Comparison of ENCODE assay signal across 23 cellular contexts in the genomic region with DNA sequence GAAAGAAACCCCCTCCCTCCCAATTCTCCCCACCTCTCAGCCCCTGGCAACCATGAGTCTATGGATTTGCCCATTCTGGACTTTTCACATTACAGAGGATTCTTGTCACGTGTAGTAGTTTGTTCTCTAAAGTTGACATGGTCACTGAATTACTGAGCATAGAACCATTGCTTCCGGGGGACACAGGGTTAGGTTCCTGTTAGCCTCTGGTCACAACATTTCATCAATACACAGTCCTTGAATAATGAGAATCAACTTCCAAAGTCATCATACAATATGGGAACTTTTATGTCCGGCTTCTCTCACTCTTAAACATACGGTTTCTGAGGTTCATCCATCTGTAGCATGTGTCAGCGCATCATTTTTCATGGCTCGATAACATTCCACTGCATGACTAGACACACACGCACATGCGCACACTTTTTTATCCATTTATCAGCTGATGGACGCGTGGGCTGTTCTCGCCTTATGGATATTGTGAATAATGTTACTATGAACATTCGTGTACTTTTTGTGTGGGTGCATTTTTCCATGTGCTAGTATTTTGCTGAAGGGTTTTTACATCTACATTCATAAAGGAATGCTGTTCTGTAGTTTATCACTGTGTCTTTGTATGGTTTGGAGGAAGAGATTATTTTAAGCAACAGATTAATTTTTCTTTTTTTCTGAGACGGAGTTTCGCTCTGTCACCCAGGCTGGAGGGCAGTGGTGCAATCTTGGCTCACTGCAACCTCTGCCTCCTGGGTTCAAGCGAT. TPM values are rescaled to one million over a fixed set of nuclear protein-coding genes. Genes with fewer than 3 reads are reported as not detected.
DNase-seq lines count a peak whose midpoint lies in the region; ATAC-seq, FAIRE-seq and TF ChIP-seq lines count a peak whose summit lies in the region.
"Had no signal": no experiment of that assay in that cellular context is flagged by ENCODE, and none has a peak within 500 bp of the region (broad histone marks: within the 10 kb centered on the region; RNA-seq: fewer than 3 reads in every experiment).

No MANE protein-coding gene starts in this region.

- H3K9me3 ChIP-seq in HCT116 (ENCODE audit: control insufficient read depth in 1 of 2, insufficient read depth in 1 of 2, low read depth in 1 of 2, low read length in 2 of 2) = no peaks in the 10 kb centered on the region
- peaks cover 0 to 2% of the 10 kb centered on the region in 2 donors for H3K9me3 ChIP-seq in lung (ENCODE audit: control insufficient read depth in 2 of 2, insufficient read depth in 1 of 2, low read length in 1 of 2)
- H3K9me3 ChIP-seq in tibial nerve = no peaks in the 10 kb centered on the region
- H3K9me3 ChIP-seq: BLaER1, HAP-1 had no signal

- peak; percentile 42 for FAIRE-seq in urothelium cell line (lab: Jason Lieb, UNC)
- FAIRE-seq: A204.1, G401.6, GM12878 had no signal

- no peak for TF ChIP-seq EP300 in tibial nerve (IDR thresholded peaks at IDR 0.05)

- BruUV-seq in HCT116 (replicated peaks; lab: Mats Ljungman, UMichigan) (TSS peak; percentile 31), MCF 10A (replicated peaks; lab: Mats Ljungman, UMichigan) (no TSS peak)

- H3K36me3 ChIP-seq in HCT116 (ENCODE audit: control insufficient read depth in 1 of 2, insufficient read depth in 2 of 2, low read length in 2 of 2) (no peaks in the 10 kb centered on the region), lung (ENCODE audit: control insufficient read depth in 2 of 2, insufficient read depth in 2 of 2, low read length in 2 of 2) (no peaks in the 10 kb centered on the region), tibial nerve (peaks cover 0 to 7% (median 0%) of the 10 kb centered on the region in 3 donors)
- H3K36me3 ChIP-seq: BLaER1, HAP-1 had no signal

- H3K27me3 Mint-ChIP-seq in MCF 10A (ENCODE audit: insufficient read depth, unreplicated experiment) = no peaks in the 10 kb centered on the region

- H3K4me3 ChIP-seq in HCT116 (replicated peaks in 1 of 2; ENCODE audit: low read depth in 1 of 2, low read length in 2 of 2) = no peak overlapping the region
- no peak overlapping the region for H3K4me3 ChIP-seq in lung
- H3K4me3 ChIP-seq in tibial nerve = no peak overlapping the region
- H3K4me3 ChIP-seq: BLaER1, GM12878, HAP-1 had no signal

- H4K20me1 ChIP-seq in HCT116 (ENCODE audit: insufficient read depth) = no peaks in the 10 kb centered on the region
- H4K20me1 ChIP-seq: BLaER1 had no signal

- RAD21 ChIA-PET in HCT116 (lab: Charles Lee; ENCODE audit: low non-redundant PET in 1 of 2, low total read pairs in 2 of 2, uncharacterized antibody in 2 of 2, unreplicated experiment in 2 of 2) = no interaction called here

- ATAC-seq in HCT116 (no peak), lung (ENCODE audit: insufficient read depth, low FRiP score) (no peak)
- ATAC-seq: GM12878 had no signal

- H3K4me3 Mint-ChIP-seq in MCF 10A (ENCODE audit: unreplicated experiment) = no peak overlapping the region
- H3K4me3 Mint-ChIP-seq: CD4-positive, CD25-positive, alpha-beta regulatory T cell had no signal

- no peak for DNase-seq in HCT116 (ENCODE audit: low read depth, low spot score)
- peak; percentile 58 for DNase-seq in epidermal melanocyte (ENCODE audit: insufficient read length, low spot score)
- DNase-seq in lung (ENCODE audit: low spot score) = peak; percentile 16
- no peak for DNase-seq in urothelium cell line (ENCODE audit: low spot score)
- DNase-seq in tibial nerve (ENCODE audit: low spot score in 2 of 2) = no peak
- no peak for DNase-seq in KBM-7
- no peak for DNase-seq in MCF 10A (ENCODE audit: unreplicated experiment)
- DNase-seq: CD4-positive, CD25-positive, alpha-beta regulatory T cell; GOT3; NCI-H1048; NCI-H1417 treated with DMSO at 0.1 percent for 48 hours; NCI-H1694 treated with DMSO at 0.1 percent for 48 hours; NCI-H2081; NCI-H226; NCI-H510A; NCI-H69; RPMI8226 had no signal

- WGBS in lung, 2 donors = 91 to 92% methylated on average over 15 of the region's 15 CpGs
- WGBS in tibial nerve, 2 donors = 76 to 78% methylated on average over 15 of the region's 15 CpGs

- H3K27me3 ChIP-seq in HCT116 (ENCODE audit: insufficient read depth, low read length) = no peaks in the 10 kb centered on the region
- H3K27me3 ChIP-seq in lung (ENCODE audit: control insufficient read depth, insufficient read depth) = no peaks in the 10 kb centered on the region
- no peaks in the 10 kb centered on the region for H3K27me3 ChIP-seq in tibial nerve
- H3K27me3 ChIP-seq: BLaER1 had no signal

- no peak for TF ChIP-seq RAD21 in HCT116 (IDR thresholded peaks at IDR 0.05; ENCODE audit: low read depth)

- intact Hi-C loops in HCT116 (cut with micrococcal nuclease) (no loop called here), MCF 10A (cut with micrococcal nuclease) (no loop called here)

- CTCF ChIA-PET in HCT116 (lab: Charles Lee) (no interaction called here), MCF 10A (lab: Yijun Ruan, JAX) (interaction anchor here (1.0 to 2.4 kb wide), 3 partner anchors 10 to 55 kb away, joined by 3 to 5 read pairs (median 4); no protein-coding TSS in a partner anchor)

- H3K4me1 Mint-ChIP-seq in MCF 10A (ENCODE audit: insufficient read depth, unreplicated experiment) = no peaks in the 10 kb centered on the region

- POLR2A ChIA-PET in HCT116 (lab: Charles Lee) (no interaction called here), MCF 10A (lab: Yijun Ruan, JAX) (no interaction called here)

- TF ChIP-seq POLR2A in HCT116 (IDR thresholded peaks at IDR 0.05; ENCODE audit: borderline replicate concordance, extremely low read depth, insufficient read depth, insufficient read length) (no peak), tibial nerve (IDR thresholded peaks at IDR 0.05) (no peak)

- H3K9ac ChIP-seq in HCT116 (ENCODE audit: low read length) = no peak overlapping the region
- H3K9ac ChIP-seq: BLaER1, KMS-11 had no signal

- no peak overlapping the region for H3K27ac ChIP-seq in HCT116 (ENCODE audit: low read depth, low read length)
- no peak overlapping the region for H3K27ac ChIP-seq in lung (ENCODE audit: low read depth in 1 of 2, low read length in 1 of 2)
- H3K27ac ChIP-seq in tibial nerve = peak overlapping the region in 1 of 4 donors; percentile 0
- H3K27ac ChIP-seq: BLaER1, KMS-11 had no signal

- H3K79me2 ChIP-seq in HCT116 (ENCODE audit: insufficient read depth, low read length) = no peaks in the 10 kb centered on the region

- H3K4me2 ChIP-seq in HCT116 (ENCODE audit: low read length) = no peak overlapping the region
- H3K4me2 ChIP-seq: BLaER1, KMS-11 had no signal

- H2AFZ ChIP-seq in HCT116 (ENCODE audit: low read depth, low read length, poor library complexity, severe bottlenecking) = no peak overlapping the region

- H3K9me2 ChIP-seq in HCT116 (ENCODE audit: insufficient read depth) = no peaks in the 10 kb centered on the region

- H3K9me3 Mint-ChIP-seq in MCF 10A (ENCODE audit: unreplicated experiment) = no peaks in the 10 kb centered on the region

- in situ Hi-C loops in KBM-7 (cut with MboI; ENCODE audit: low pct_unique_long_range_greater_than_20kb, low sequenced_read_pairs) = no loop called here

- TF ChIP-seq CTCF in HCT116 (IDR thresholded peaks at IDR 0.05 in 2 of 3, conservative IDR thresholded peaks at IDR 0.05 in 1 of 3; ENCODE audit: borderline replicate concordance in 1 of 3, insufficient read depth in 1 of 3, low read depth in 2 of 3, low read length in 2 of 3) (no peak), lung (IDR thresholded peaks at IDR 0.05; ENCODE audit: control extremely low read depth, extremely low read depth) (no peak), tibial nerve (IDR thresholded peaks at IDR 0.05) (no peak), MCF 10A (IDR thresholded peaks at IDR 0.05; ENCODE audit: unreplicated experiment) (no peak)

- H3K36me3 Mint-ChIP-seq in MCF 10A (ENCODE audit: insufficient read depth, unreplicated experiment) = no peaks in the 10 kb centered on the region
- H3K36me3 Mint-ChIP-seq: CD4-positive, CD25-positive, alpha-beta regulatory T cell had no signal

- H3K4me1 ChIP-seq in HCT116 (ENCODE audit: control insufficient read depth in 1 of 2, insufficient read depth in 2 of 2, low read length in 2 of 2) (no peaks in the 10 kb centered on the region), lung (ENCODE audit: control insufficient read depth in 2 of 2, insufficient read depth in 2 of 2, low read length in 2 of 2) (no peaks in the 10 kb centered on the region), tibial nerve (peaks cover 0 to 21% (median 0%) of the 10 kb centered on the region in 4 donors)

- no peak overlapping the region for H3K27ac Mint-ChIP-seq in MCF 10A (ENCODE audit: low read depth, unreplicated experiment)

TF ChIP-seq in HCT116, 20 proteins besides CTCF, POLR2A, EP300 and RAD21 (continues in another document):
- TF ChIP-seq ZNF274 (IDR thresholded peaks at IDR 0.05; ENCODE audit: low read depth, low read length) (no peak), EZH2 (IDR thresholded peaks at IDR 0.05) (no peak), ELF1 (IDR thresholded peaks at IDR 0.05; ENCODE audit: borderline replicate concordance, low read depth) (no peak), SIN3A (IDR thresholded peaks at IDR 0.05; ENCODE audit: low read depth) (no peak), TCF7L2 (IDR thresholded peaks at IDR 0.05; ENCODE audit: borderline replicate concordance, extremely low read depth, insufficient read depth, insufficient read length) (no peak), FOSL1 (IDR thresholded peaks at IDR 0.05; ENCODE audit: low read depth) (no peak), YY1 (IDR thresholded peaks at IDR 0.05; ENCODE audit: extremely low read depth, insufficient replicate concordance, low read depth, low read length) (no peak), JUND (IDR thresholded peaks at IDR 0.05) (no peak)

RNA-seq across cellular contexts. Expression of a gene that starts 48.1 kb away (rescaled TPM):
- total RNA-seq in HCT116 (2021; ENCODE audit: unreplicated experiment) (12.8 TPM), lung (1 to 10 TPM; 4.4 to 9.8 TPM), tibial nerve (10 to 100 TPM; 10.2 to 10.7 (median 10.4) TPM), MCF 10A (2022) (8.1 and 8.2 TPM in 2 replicates)
- 7.2 and 7.7 TPM in 2 replicates for polyA plus RNA-seq in HCT116 (2012)
- polyA plus RNA-seq in lung = 1 to 10 TPM; 1.8 to 1.9 TPM

Comparison
In these comparisons a context has a peak if more than half of its experiments do, and no peak if none do; other contexts are left out.
1. DNase-seq: peak in epidermal melanocyte (single experiment) and lung (single experiment); none in HCT116 (single experiment), urothelium cell line (single experiment), tibial nerve (0 of 2), KBM-7 (single experiment) and MCF 10A (single experiment).